13 cellular contexts compared by ENCODE assay signal in genomic region chr11:4697583-4697982, GRCh38. TPM values are rescaled to one million over a fixed set of nuclear protein-coding genes. Genes with fewer than 3 reads are reported as not detected.
DNase-seq lines count a peak whose midpoint lies in the region; ATAC-seq and TF ChIP-seq lines count a peak whose summit lies in the region.
"Had no signal": no experiment of that assay in that cellular context is flagged by ENCODE, and none has a peak within 500 bp of the region (broad histone marks: within the 10 kb centered on the region; RNA-seq: fewer than 3 reads in every experiment).

TSS of gene OR51E2 (minus strand) at chr11:4697853. CDS start at chr11:4682711, 15,142 bp downstream.

- H3K4me1 ChIP-seq in IMR-90 (ENCODE audit: control insufficient read depth, insufficient read depth, low read length) (peaks cover 2% of the 10 kb centered on the region), adipocyte (ENCODE audit: control insufficient read depth, insufficient read depth, low read length) (peaks cover 4% of the 10 kb centered on the region)

- no peaks in the 10 kb centered on the region for H3K27me3 ChIP-seq in AG04450 (ENCODE audit: control insufficient read depth, insufficient read depth, low read length)
- H3K27me3 ChIP-seq in IMR-90 (ENCODE audit: control insufficient read depth, insufficient read depth, low read length) = no peaks in the 10 kb centered on the region
- no peaks in the 10 kb centered on the region for H3K27me3 ChIP-seq in adipocyte (replicated peaks; ENCODE audit: control insufficient read depth, insufficient read depth, low read length)

- TF ChIP-seq RAD21 in IMR-90 (IDR thresholded peaks at IDR 0.05; ENCODE audit: low read length) = peak; percentile 13; the same call in 1 of the 2 replicates

- peak within 1 kb of the TSS; percentile 67 for H2AFZ ChIP-seq in IMR-90 (replicated peaks; ENCODE audit: low read length, poor library complexity)

- H4K5ac ChIP-seq in IMR-90 (ENCODE audit: low read depth, low read length) = no peak within 1 kb of the TSS; the same call in 1 of the 2 replicates

- no peak within 1 kb of the TSS for H2BK15ac ChIP-seq in IMR-90 (ENCODE audit: low read depth, low read length)

- H3K14ac ChIP-seq in IMR-90 (replicated peaks; ENCODE audit: low read depth, low read length) = no peak within 1 kb of the TSS

- H2AK9ac ChIP-seq in IMR-90 (replicated peaks; ENCODE audit: low read depth, low read length, poor library complexity) = no peak within 1 kb of the TSS

- H4K20me1 ChIP-seq in IMR-90 (ENCODE audit: insufficient read depth, low read length) = no peaks in the 10 kb centered on the region

- CTCF ChIA-PET in AG04450 (lab: Charles Lee) (interaction anchor here (0.9 to 5.8 kb wide), 4 partner anchors 11 to 61 kb away, joined by 3 to 32 read pairs (median 4); partner anchors contain the start of gene OR51D1), IMR-90 (lab: Yijun Ruan, JAX) (interaction anchor here (1.1 kb wide), 1 partner anchor 61 kb away, joined by 3 read pairs; no protein-coding TSS in a partner anchor)

- H3K36me3 ChIP-seq in IMR-90 (ENCODE audit: control insufficient read depth, insufficient read depth, low read length) (no peaks in the 10 kb centered on the region), adipocyte (ENCODE audit: control insufficient read depth, insufficient read depth, low read length, severe bottlenecking) (no peaks in the 10 kb centered on the region)

- dilution Hi-C loops in IMR-90 (cut with HindIII; ENCODE audit: low sequenced_read_pairs, unreplicated experiment) = no loop called here

- no peak for TF ChIP-seq CTCF in AG04450 (IDR thresholded peaks at IDR 0.05; ENCODE audit: low read depth, low read length)
- TF ChIP-seq CTCF in IMR-90 (conservative IDR thresholded peaks at IDR 0.05; ENCODE audit: low read depth, low read length) = no peak

- in situ Hi-C loops in IMR-90 (cut with MboI; ENCODE audit: low sequenced_read_pairs) = no loop called here
- in situ Hi-C loops in KBM-7 (cut with MboI; ENCODE audit: low pct_unique_long_range_greater_than_20kb, low sequenced_read_pairs) = no loop called here

- no peaks in the 10 kb centered on the region for H3K4me1 Mint-ChIP-seq in activated T-cell treated with anti-CD3 and anti-CD28 coated beads, Interleukin-2, amount 50 U/mL, for 4 hours (ENCODE audit: low read depth)

- peak within 1 kb of the TSS; percentile 64 for H3K4me2 ChIP-seq in IMR-90 (ENCODE audit: low read depth, low read length)

- intact Hi-C loops in IMR-90 (cut with micrococcal nuclease) = loop anchor here (2.0 kb wide), 1 partner anchor 61 kb away; the partner anchor contains the start of gene OR51D1

- BruUV-seq in IMR-90 (replicated peaks; lab: Mats Ljungman, UMichigan) = no TSS peak

- no peaks in the 10 kb centered on the region for H3K9me1 ChIP-seq in IMR-90 (ENCODE audit: insufficient read depth, low read length)

- peak within 1 kb of the TSS in 1 of 2 experiments; percentile 62; a peak in 2 of 4 replicates for H4K8ac ChIP-seq in IMR-90 (ENCODE audit: low read depth in 2 of 2, low read length in 2 of 2)

- H3K79me1 ChIP-seq in IMR-90 (ENCODE audit: low read depth in 1 of 2, low read length in 2 of 2) = no peaks in the 10 kb centered on the region

- H2BK20ac ChIP-seq in IMR-90 (ENCODE audit: low read depth, low read length) = 0 out of 2 replicates have a peak within 1 kb of the TSS, but pooled peaks have one; percentile 1

- peak; percentile 92 for ATAC-seq in IMR-90 (ENCODE audit: low read depth)
- no peak for ATAC-seq in GM21786 (IDR thresholded peaks at IDR 0.05; ENCODE audit: unreplicated experiment)
- ATAC-seq in activated T-cell treated with anti-CD3 and anti-CD28 coated beads, Interleukin-2, amount 50 U/mL, for 4 hours = no peak
- no peak for ATAC-seq in GM18870 (IDR thresholded peaks at IDR 0.05; ENCODE audit: unreplicated experiment)

- H3K27me3 Mint-ChIP-seq in activated T-cell treated with anti-CD3 and anti-CD28 coated beads, Interleukin-2, amount 50 U/mL, for 4 hours (ENCODE audit: low read depth) = no peaks in the 10 kb centered on the region

- H3K18ac ChIP-seq in IMR-90 (ENCODE audit: low read depth, low read length) = peak within 1 kb of the TSS; percentile 23; the same call in 1 of the 2 replicates

- peak within 1 kb of the TSS; percentile 49; the same call in 1 of the 2 replicates for H2BK120ac ChIP-seq in IMR-90 (ENCODE audit: low read depth, low read length)

- H3K4ac ChIP-seq in IMR-90 (ENCODE audit: low read depth, low read length) = peak within 1 kb of the TSS; percentile 16; the same call in 1 of the 2 replicates

- H2AK5ac ChIP-seq in IMR-90 (ENCODE audit: low read depth, low read length) = no peak within 1 kb of the TSS

- H3K27ac ChIP-seq in AG04450 (ENCODE audit: low read depth, low read length) (no peak within 1 kb of the TSS), IMR-90 (ENCODE audit: insufficient read depth, low read length) (peak within 1 kb of the TSS; percentile 38; the same call in 1 of the 2 replicates)
- H3K27ac ChIP-seq: epithelial cell of prostate had no signal

- no peak within 1 kb of the TSS for H3K56ac ChIP-seq in IMR-90 (ENCODE audit: extremely low read depth, insufficient read depth, low read length)

- H3K9me3 ChIP-seq in AG04450 (ENCODE audit: control insufficient read depth, insufficient read depth, low read length) (no peaks in the 10 kb centered on the region), IMR-90 (ENCODE audit: control insufficient read depth, insufficient read depth, low read length) (no peaks in the 10 kb centered on the region), adipocyte (ENCODE audit: control insufficient read depth, low read length) (no peaks in the 10 kb centered on the region)

- POLR2A ChIA-PET in AG04450 (lab: Yijun Ruan, JAX) = no interaction called here
- POLR2A ChIA-PET in IMR-90 (lab: Charles Lee; ENCODE audit: unreplicated experiment) = no interaction called here

- H3K4me3 ChIP-seq in AG04450 (ENCODE audit: low read depth, low read length) = no peak within 1 kb of the TSS
- H3K4me3 ChIP-seq in IMR-90 (ENCODE audit: insufficient read depth, low read depth, low read length) = no peak within 1 kb of the TSS
- no peak within 1 kb of the TSS for H3K4me3 ChIP-seq in adipocyte (ENCODE audit: low read length)

- H4K91ac ChIP-seq in IMR-90 (ENCODE audit: insufficient read depth, low read depth, low read length) = peak within 1 kb of the TSS; percentile 25; the same call in 1 of the 2 replicates

- no peaks in the 10 kb centered on the region for H3K9me3 Mint-ChIP-seq in activated T-cell treated with anti-CD3 and anti-CD28 coated beads, Interleukin-2, amount 50 U/mL, for 4 hours
- H3K9me3 Mint-ChIP-seq: nephron had no signal

- H2BK5ac ChIP-seq in IMR-90 (ENCODE audit: low read depth, low read length, poor library complexity, severe bottlenecking) = peak within 1 kb of the TSS; percentile 47

- DNase-seq in AG04450 (ENCODE audit: low read depth, low spot score) (peak; percentile 26), IMR-90 (peak; percentile 78), adipocyte (ENCODE audit: low read depth) (peak; percentile 37), islet precursor cell (peak; percentile 84), KBM-7 (no peak)
- no peak for DNase-seq in activated T-cell treated with anti-CD3 and anti-CD28 coated beads, Interleukin-2, amount 50 U/mL, for 4 hours
- DNase-seq: Kasumi-1; stimulated activated CD4-positive, alpha-beta T cell treated with anti-CD3 and anti-CD28 coated beads, Interleukin-15, amount 100 ng/mL, for 24 hours had no signal

- H3K23ac ChIP-seq in IMR-90 (ENCODE audit: low read depth, low read length) = no peak within 1 kb of the TSS

- H3K36me3 Mint-ChIP-seq in activated T-cell treated with anti-CD3 and anti-CD28 coated beads, Interleukin-2, amount 50 U/mL, for 4 hours (ENCODE audit: insufficient read depth) = no peaks in the 10 kb centered on the region

- TF ChIP-seq POLR2A in IMR-90 (IDR thresholded peaks at IDR 0.05; ENCODE audit: low read depth, low read length) = no peak

- no peak within 1 kb of the TSS for H3K4me3 Mint-ChIP-seq in activated T-cell treated with anti-CD3 and anti-CD28 coated beads, Interleukin-2, amount 50 U/mL, for 4 hours
- H3K4me3 Mint-ChIP-seq: nephron had no signal

- H3K9ac ChIP-seq in IMR-90 (ENCODE audit: low read depth, low read length) = peak within 1 kb of the TSS; percentile 50; the same call in 1 of the 2 replicates
- no peak within 1 kb of the TSS for H3K9ac ChIP-seq in adipocyte (ENCODE audit: low read length)

- WGBS in IMR-90 (ENCODE audit: extremely low coverage in 2 of 2, insufficient read length in 1 of 2), 2 experiments = no CpG with 5 or more reads among the region's 3 CpGs

TF ChIP-seq in IMR-90, 13 proteins besides CTCF, POLR2A, EP300 and RAD21:
- TF ChIP-seq MAZ (IDR thresholded peaks at IDR 0.05; ENCODE audit: borderline replicate concordance, low read depth, low read length) = no peak
- TF ChIP-seq CEBPB (IDR thresholded peaks at IDR 0.05; ENCODE audit: low read depth, low read length) = 0 out of 2 replicates have a peak, but pooled peaks have one; percentile 38
- TF ChIP-seq RCOR1 (IDR thresholded peaks at IDR 0.05; ENCODE audit: insufficient replicate concordance, low read length) = no peak

RNA-seq across cellular contexts. Expression of gene OR51E2, which starts in this region (rescaled TPM):
- polyA plus RNA-seq in AG04450 (2011; rRNA removed) = 0.77 and 0.79 TPM in 2 replicates
- polyA minus RNA-seq in AG04450 (2011; rRNA and poly(A)+ RNA removed) = 0.65 and 0.69 TPM in 2 replicates
- 0.56 and 0.72 TPM in 2 replicates for total RNA-seq in IMR-90 (2012; rRNA removed)
- polyA plus RNA-seq in IMR-90 (2012; rRNA removed) = 0.83 and 1.3 TPM in 2 replicates
- 0.89 and 1.3 TPM in 2 replicates for polyA plus RNA-seq in IMR-90 (2012; cell fraction: cytosol; rRNA removed)
- polyA plus RNA-seq in IMR-90 (2012; cell fraction: nucleus; rRNA removed; ENCODE audit: low replicate concordance) = 0.74 and 1.9 TPM in 2 replicates
- not detected for total RNA-seq in activated T-cell treated with anti-CD3 and anti-CD28 coated beads, Interleukin-2, amount 50 U/mL, for 4 hours
- total RNA-seq: T-helper 1 cell treated with Interleukin-12 subunit alpha and Interleukin-12 subunit beta and Interleukin-4 antibody, amounts not matched to agents 30 ng/mL and 1 ng/mL, for 36 hours had no signal

Comparison
In these comparisons a context has a peak if more than half of its experiments do, and no peak if none do; other contexts are left out.
1. Peak in DNase-seq in AG04450; RNA of the gene not detected or under 1 TPM.
2. DNase-seq: peak in IMR-90 (single experiment), adipocyte (single experiment) and islet precursor cell (single experiment); none in activated T-cell treated with anti-CD3 and anti-CD28 coated beads, Interleukin-2, amount 50 U/mL, for 4 hours (single experiment) and KBM-7 (single experiment).